23 cellular contexts compared by ENCODE assay signal in the genomic region with DNA sequence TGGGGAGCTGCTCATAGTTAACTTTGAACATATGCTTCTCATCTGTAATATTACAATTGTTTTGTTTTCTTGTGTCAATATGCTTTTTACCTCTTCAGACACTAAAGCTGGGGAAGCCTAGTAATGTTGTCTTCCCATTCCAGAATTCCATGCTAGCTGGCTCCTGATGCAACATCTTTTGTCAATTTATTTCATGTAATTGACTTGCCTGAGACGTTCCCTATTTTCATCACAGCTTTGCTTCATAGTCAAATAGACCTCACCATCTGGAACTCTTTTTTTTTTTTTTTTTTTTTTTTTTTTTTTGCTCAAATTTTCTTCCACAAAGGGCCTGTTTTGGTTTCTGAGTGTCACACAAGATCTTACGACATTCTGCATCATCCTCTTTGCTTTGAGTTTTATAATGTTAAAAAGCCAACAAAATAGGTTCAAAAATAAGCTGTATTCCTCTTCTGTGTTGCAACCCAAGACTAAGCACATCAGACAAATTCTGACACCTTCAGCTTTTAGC.
DNase-seq lines count a peak whose midpoint lies in the region; ATAC-seq and TF ChIP-seq lines count a peak whose summit lies in the region.
"Had no signal": no experiment of that assay in that cellular context is flagged by ENCODE, and none has a peak within 500 bp of the region (broad histone marks: within the 10 kb centered on the region; RNA-seq: fewer than 3 reads in every experiment).

No MANE protein-coding gene starts in this region.

- ATAC-seq in HG03039 (IDR thresholded peaks at IDR 0.05; ENCODE audit: unreplicated experiment) = no peak
- ATAC-seq: activated CD4-positive, alpha-beta T cell treated with anti-CD3 and anti-CD28 coated beads for 36 hours; left cardiac atrium had no signal

- POLR2A ChIA-PET in HEK293 (lab: Yijun Ruan, JAX) = no interaction called here

- no peaks in the 10 kb centered on the region for H3K36me3 ChIP-seq in HEK293 (ENCODE audit: control insufficient read depth in 2 of 2, insufficient read depth in 1 of 2, low read length in 2 of 2)
- H3K36me3 ChIP-seq: right lobe of liver, thyroid gland had no signal

- no peak for TF ChIP-seq CTCF in HEK293 (tag by site-specific recombination; IDR thresholded peaks at IDR 0.05)

- no peaks in the 10 kb centered on the region for H3K9me3 ChIP-seq in HEK293 (ENCODE audit: control insufficient read depth, insufficient read depth, low read depth, low read length)
- H3K9me3 ChIP-seq: esophagus squamous epithelium, right lobe of liver, thyroid gland had no signal

- CTCF ChIA-PET in HEK293 (lab: Yijun Ruan, JAX) = interaction anchor here (0.7 kb wide), 1 partner anchor 27 kb away, joined by 3 read pairs; no protein-coding TSS in a partner anchor

- no peak overlapping the region for H3K4me3 ChIP-seq in HEK293 (ENCODE audit: low read depth, low read length)
- H3K4me3 ChIP-seq: coronary artery, esophagus squamous epithelium, right lobe of liver, thyroid gland had no signal

- H3K27ac ChIP-seq in HEK293 (ENCODE audit: extremely low read depth, low read depth, low read length) = no peak overlapping the region
- H3K27ac ChIP-seq: coronary artery, right lobe of liver, thyroid gland had no signal

- no peaks in the 10 kb centered on the region for H3K4me1 ChIP-seq in HEK293 (ENCODE audit: control insufficient read depth, insufficient read depth, low read length)
- H3K4me1 ChIP-seq: esophagus squamous epithelium had no signal

- DNase-seq in AG08395 (ENCODE audit: low spot score) (peak; percentile 14), NCI-H446 treated with DMSO at 0.1 percent for 48 hours (lab: John Stamatoyannopoulos, UW) (peak; percentile 64), fibroblast of gingiva (ENCODE audit: low read depth) (peak; percentile 72), DMS79 treated with DMSO at 0.1 percent for 48 hours (lab: John Stamatoyannopoulos, UW) (no peak), SW 1271 (lab: John Stamatoyannopoulos, UW) (no peak)
- no peak for DNase-seq in activated CD8-positive, alpha-beta memory T cell treated with anti-CD3 and anti-CD28 coated beads, Interleukin-2, amount 50 U/mL, for 48 hours
- DNase-seq: activated CD4-positive, alpha-beta T cell treated with anti-CD3 and anti-CD28 coated beads for 36 hours; activated naive CD4-positive, alpha-beta T cell treated with Interleukin-2 at 50 U/mL for 16 hours; activated T-cell treated with anti-CD3 and anti-CD28 coated beads, Interleukin-2, amount 50 U/mL, for 48 hours; amygdala; esophagus squamous epithelium; head of caudate nucleus; left cardiac atrium; mammary epithelial cell; NCI-H1105; NCI-H2081 treated with DMSO at 0.1 percent for 48 hours; NCI-H524; posterior cingulate gyrus; right lobe of liver; thyroid gland had no signal

TF ChIP-seq in HEK293, 187 proteins besides CTCF, POLR2A, EP300 and RAD21:
- TF ChIP-seq, protein P1, sequence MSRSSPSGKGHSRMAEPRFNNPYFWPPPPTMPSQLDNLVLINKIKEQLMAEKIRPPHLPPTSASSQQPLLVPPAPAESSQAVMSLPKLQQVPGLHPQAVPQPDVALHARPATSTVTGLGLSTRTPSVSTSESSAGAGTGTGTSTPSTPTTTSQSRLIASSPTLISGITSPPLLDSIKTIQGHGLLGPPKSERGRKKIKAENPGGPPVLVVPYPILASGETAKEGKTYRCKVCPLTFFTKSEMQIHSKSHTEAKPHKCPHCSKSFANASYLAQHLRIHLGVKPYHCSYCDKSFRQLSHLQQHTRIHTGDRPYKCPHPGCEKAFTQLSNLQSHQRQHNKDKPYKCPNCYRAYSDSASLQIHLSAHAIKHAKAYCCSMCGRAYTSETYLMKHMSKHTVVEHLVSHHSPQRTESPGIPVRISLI (tag by site-specific recombination; IDR thresholded peaks at IDR 0.05) = peak; percentile 59; the same call in 1 of the 2 replicates
- TF ChIP-seq HOXA7 (CRISPR knock-in tag; IDR thresholded peaks at IDR 0.05; ENCODE audit: borderline replicate concordance) = no peak

Comparison
In these comparisons a context has a peak if more than half of its experiments do, and no peak if none do; other contexts are left out.
1. DNase-seq: peak in AG08395 (single experiment), NCI-H446 treated with DMSO at 0.1 percent for 48 hours (single experiment) and fibroblast of gingiva (single experiment); none in activated CD8-positive, alpha-beta memory T cell treated with anti-CD3 and anti-CD28 coated beads, Interleukin-2, amount 50 U/mL, for 48 hours (single experiment), DMS79 treated with DMSO at 0.1 percent for 48 hours (single experiment) and SW 1271 (0 of 2).